Comparison of ENCODE assay signal across 10 cellular contexts in genomic region chrX:1502241-1502640, GRCh38. TPM values are rescaled to one million over a fixed set of nuclear protein-coding genes. Genes with fewer than 3 reads are reported as not detected.
DNase-seq lines count a peak whose midpoint lies in the region; ATAC-seq lines count a peak whose summit lies in the region.
"Had no signal": no experiment of that assay in that cellular context is flagged by ENCODE, and none has a peak within 500 bp of the region (broad histone marks: within the 10 kb centered on the region; RNA-seq: fewer than 3 reads in every experiment).

No MANE protein-coding gene starts in this region.

- no peak overlapping the region for H3K4me3 Mint-ChIP-seq in activated naive CD4-positive, alpha-beta T cell treated with anti-CD3 and anti-CD28 coated beads, Interleukin-2, amount 10 ng/mL, durations not matched to agents 7 days and 5 days
- no peak overlapping the region for H3K4me3 Mint-ChIP-seq in T-cell
- no peak overlapping the region for H3K4me3 Mint-ChIP-seq in stimulated activated naive CD8-positive, alpha-beta T cell treated with anti-CD3 and anti-CD28 coated beads, Interleukin-15, Interleukin-2, amounts not matched to agents 100 ng/mL and 50 ng/mL, for 24 hours
- H3K4me3 Mint-ChIP-seq: nephron had no signal

- DNase-seq in activated naive CD4-positive, alpha-beta T cell treated with anti-CD3 and anti-CD28 coated beads, Interleukin-2, amount 10 ng/mL, durations not matched to agents 7 days and 5 days, result no peak
- no peak for DNase-seq in activated naive CD4-positive, alpha-beta T cell treated with Interleukin-2 at 50 U/mL for 16 hours
- DNase-seq in T-cell (peak in 1 of 34 experiments; percentile 39), cortex of kidney (lab: John Stamatoyannopoulos, UW) (no peak), T1000 (lab: John Stamatoyannopoulos, UW) (no peak), COR-L47 (lab: John Stamatoyannopoulos, UW) (no peak)
- DNase-seq: DMS53 had no signal

- peaks cover 48% of the 10 kb centered on the region for H3K4me1 Mint-ChIP-seq in activated naive CD4-positive, alpha-beta T cell treated with anti-CD3 and anti-CD28 coated beads, Interleukin-2, amount 10 ng/mL, durations not matched to agents 7 days and 5 days
- peaks cover 17 to 51% (median 47%) of the 10 kb centered on the region in 3 donors for H3K4me1 Mint-ChIP-seq in T-cell
- H3K4me1 Mint-ChIP-seq in stimulated activated naive CD8-positive, alpha-beta T cell treated with anti-CD3 and anti-CD28 coated beads, Interleukin-15, Interleukin-2, amounts not matched to agents 100 ng/mL and 50 ng/mL, for 24 hours (ENCODE audit: low read depth), result peaks cover 47% of the 10 kb centered on the region
- H3K4me1 Mint-ChIP-seq: nephron had no signal

- POLR2A ChIA-PET in T-cell (lab: Charles Lee), result no interaction called here

- H3K27ac Mint-ChIP-seq in activated naive CD4-positive, alpha-beta T cell treated with anti-CD3 and anti-CD28 coated beads, Interleukin-2, amount 10 ng/mL, durations not matched to agents 7 days and 5 days, result peak overlapping the region; percentile 64
- H3K27ac Mint-ChIP-seq in T-cell, result peak overlapping the region; percentile 72 to 80
- H3K27ac Mint-ChIP-seq in stimulated activated naive CD8-positive, alpha-beta T cell treated with anti-CD3 and anti-CD28 coated beads, Interleukin-15, Interleukin-2, amounts not matched to agents 100 ng/mL and 50 ng/mL, for 24 hours, result peak overlapping the region; percentile 75
- H3K27ac Mint-ChIP-seq: nephron had no signal

- peak; percentile 59 for ATAC-seq in HG02759 (IDR thresholded peaks at IDR 0.05; ENCODE audit: unreplicated experiment)
- ATAC-seq in T-cell (replicated peaks in 1 of 4), result peak in 1 of 4 experiments; percentile 21

- no peaks in the 10 kb centered on the region for H3K9me3 Mint-ChIP-seq in activated naive CD4-positive, alpha-beta T cell treated with anti-CD3 and anti-CD28 coated beads, Interleukin-2, amount 10 ng/mL, durations not matched to agents 7 days and 5 days
- H3K9me3 Mint-ChIP-seq in T-cell, result no peaks in the 10 kb centered on the region
- H3K9me3 Mint-ChIP-seq in stimulated activated naive CD8-positive, alpha-beta T cell treated with anti-CD3 and anti-CD28 coated beads, Interleukin-15, Interleukin-2, amounts not matched to agents 100 ng/mL and 50 ng/mL, for 24 hours, result no peaks in the 10 kb centered on the region
- H3K9me3 Mint-ChIP-seq: nephron had no signal

- no peaks in the 10 kb centered on the region for H3K27me3 Mint-ChIP-seq in activated naive CD4-positive, alpha-beta T cell treated with anti-CD3 and anti-CD28 coated beads, Interleukin-2, amount 10 ng/mL, durations not matched to agents 7 days and 5 days
- no peaks in the 10 kb centered on the region for H3K27me3 Mint-ChIP-seq in T-cell
- no peaks in the 10 kb centered on the region for H3K27me3 Mint-ChIP-seq in stimulated activated naive CD8-positive, alpha-beta T cell treated with anti-CD3 and anti-CD28 coated beads, Interleukin-15, Interleukin-2, amounts not matched to agents 100 ng/mL and 50 ng/mL, for 24 hours

- H3K36me3 Mint-ChIP-seq in activated naive CD4-positive, alpha-beta T cell treated with anti-CD3 and anti-CD28 coated beads, Interleukin-2, amount 10 ng/mL, durations not matched to agents 7 days and 5 days, result peaks cover 45% of the 10 kb centered on the region
- H3K36me3 Mint-ChIP-seq in T-cell, result peaks cover 37% of the 10 kb centered on the region
- H3K36me3 Mint-ChIP-seq in stimulated activated naive CD8-positive, alpha-beta T cell treated with anti-CD3 and anti-CD28 coated beads, Interleukin-15, Interleukin-2, amounts not matched to agents 100 ng/mL and 50 ng/mL, for 24 hours (ENCODE audit: low read depth), result no peaks in the 10 kb centered on the region

- CTCF ChIA-PET in activated naive CD4-positive, alpha-beta T cell treated with anti-CD3 and anti-CD28 coated beads, Interleukin-2, amount 10 ng/mL, durations not matched to agents 7 days and 5 days (lab: Charles Lee), result no interaction called here
- CTCF ChIA-PET in T-cell (lab: Charles Lee), result no interaction called here

RNA-seq across cellular contexts. Expression of gene P2RY8, which starts 34.7 kb away (rescaled TPM):
- total RNA-seq in T-cell, result 100 to 1,000 TPM; 114 to 219 (median 182) TPM

RNA-seq across cellular contexts. Expression of gene ASMTL, which starts 49.5 kb away (rescaled TPM):
- 10 to 100 TPM; 44.9 to 48.8 (median 45.4) TPM for total RNA-seq in T-cell
